ENCODE assay signal across 1 cellular context in genomic region chrX:65667157-65667502, GRCh38.
TF ChIP-seq lines count a peak whose summit lies in the region.

No MANE protein-coding gene starts in this region.

TF ChIP-seq in SK-N-SH treated with all-trans-retinoic acid at 6 μM for 48 hours, 23 proteins besides CTCF, POLR2A, EP300 and RAD21 (continued from another document):
- TF ChIP-seq ARNTL (CRISPR knock-in tag; IDR thresholded peaks at IDR 0.05; ENCODE audit: borderline replicate concordance, low read depth) (no peak), GLIS3 (CRISPR knock-in tag; IDR thresholded peaks at IDR 0.05) (no peak), TOX (CRISPR knock-in tag; IDR thresholded peaks at IDR 0.05; ENCODE audit: borderline replicate concordance) (no peak), ZFP30 (CRISPR knock-in tag; IDR thresholded peaks at IDR 0.05) (no peak), TCF4 (CRISPR knock-in tag; IDR thresholded peaks at IDR 0.05; ENCODE audit: borderline replicate concordance) (no peak), ZC3H10 (CRISPR knock-in tag; IDR thresholded peaks at IDR 0.05) (no peak), SNAI2 (CRISPR knock-in tag; IDR thresholded peaks at IDR 0.05) (no peak), ZNF8 (CRISPR knock-in tag; IDR thresholded peaks at IDR 0.05) (no peak), CSRNP3 (CRISPR knock-in tag; IDR thresholded peaks at IDR 0.05) (no peak)
- TF ChIP-seq, protein P1, sequence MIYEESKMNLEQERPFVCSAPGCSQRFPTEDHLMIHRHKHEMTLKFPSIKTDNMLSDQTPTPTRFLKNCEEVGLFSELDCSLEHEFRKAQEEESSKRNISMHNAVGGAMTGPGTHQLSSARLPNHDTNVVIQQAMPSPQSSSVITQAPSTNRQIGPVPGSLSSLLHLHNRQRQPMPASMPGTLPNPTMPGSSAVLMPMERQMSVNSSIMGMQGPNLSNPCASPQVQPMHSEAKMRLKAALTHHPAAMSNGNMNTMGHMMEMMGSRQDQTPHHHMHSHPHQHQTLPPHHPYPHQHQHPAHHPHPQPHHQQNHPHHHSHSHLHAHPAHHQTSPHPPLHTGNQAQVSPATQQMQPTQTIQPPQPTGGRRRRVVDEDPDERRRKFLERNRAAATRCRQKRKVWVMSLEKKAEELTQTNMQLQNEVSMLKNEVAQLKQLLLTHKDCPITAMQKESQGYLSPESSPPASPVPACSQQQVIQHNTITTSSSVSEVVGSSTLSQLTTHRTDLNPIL (CRISPR knock-in tag; IDR thresholded peaks at IDR 0.05; ENCODE audit: low read depth) = no peak
- TF ChIP-seq, protein P2, sequence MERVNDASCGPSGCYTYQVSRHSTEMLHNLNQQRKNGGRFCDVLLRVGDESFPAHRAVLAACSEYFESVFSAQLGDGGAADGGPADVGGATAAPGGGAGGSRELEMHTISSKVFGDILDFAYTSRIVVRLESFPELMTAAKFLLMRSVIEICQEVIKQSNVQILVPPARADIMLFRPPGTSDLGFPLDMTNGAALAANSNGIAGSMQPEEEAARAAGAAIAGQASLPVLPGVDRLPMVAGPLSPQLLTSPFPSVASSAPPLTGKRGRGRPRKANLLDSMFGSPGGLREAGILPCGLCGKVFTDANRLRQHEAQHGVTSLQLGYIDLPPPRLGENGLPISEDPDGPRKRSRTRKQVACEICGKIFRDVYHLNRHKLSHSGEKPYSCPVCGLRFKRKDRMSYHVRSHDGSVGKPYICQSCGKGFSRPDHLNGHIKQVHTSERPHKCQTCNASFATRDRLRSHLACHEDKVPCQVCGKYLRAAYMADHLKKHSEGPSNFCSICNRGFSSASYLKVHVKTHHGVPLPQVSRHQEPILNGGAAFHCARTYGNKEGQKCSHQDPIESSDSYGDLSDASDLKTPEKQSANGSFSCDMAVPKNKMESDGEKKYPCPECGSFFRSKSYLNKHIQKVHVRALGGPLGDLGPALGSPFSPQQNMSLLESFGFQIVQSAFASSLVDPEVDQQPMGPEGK (CRISPR knock-in tag; IDR thresholded peaks at IDR 0.05; ENCODE audit: borderline replicate concordance) = no peak
